In genomic region chr18:54112356-54112755, GRCh38 we compare ENCODE assay signal across 17 cellular contexts.
A peak's percentile ranks its signal among the peaks of the same experiment; 100 is the strongest.
DNase-seq lines count a peak whose midpoint lies in the region; ATAC-seq, FAIRE-seq and TF ChIP-seq lines count a peak whose summit lies in the region.
"Had no signal": no experiment of that assay in that cellular context is flagged by ENCODE, and none has a peak within 500 bp of the region (broad histone marks: within the 10 kb centered on the region; RNA-seq: fewer than 3 reads in every experiment).

No MANE protein-coding gene starts in this region.

- peaks cover 2% of the 10 kb centered on the region for H3K9me3 ChIP-seq in keratinocyte (ENCODE audit: control insufficient read depth, low read depth, low read length)
- no peaks in the 10 kb centered on the region for H3K9me3 ChIP-seq in smooth muscle cell (replicated peaks; ENCODE audit: low read depth)
- H3K9me3 ChIP-seq: Peyer's patch had no signal

- dilution Hi-C loops in keratinocyte (cut with MboI; ENCODE audit: extremely low pct_ligation_motif_present, low sequenced_read_pairs), result no loop called here

- no peaks in the 10 kb centered on the region for H3K9me1 ChIP-seq in keratinocyte (ENCODE audit: control insufficient read depth, extremely low read depth, insufficient read depth, low read length)

- H3K9ac ChIP-seq in keratinocyte (ENCODE audit: control insufficient read depth, extremely low read depth, insufficient read depth, low read length) (no peak overlapping the region), smooth muscle cell (ENCODE audit: low read depth) (no peak overlapping the region)

- H3K27ac ChIP-seq in keratinocyte (ENCODE audit: control insufficient read depth, insufficient read depth, low read length), result no peak overlapping the region
- H3K27ac ChIP-seq in smooth muscle cell (ENCODE audit: low read depth), result no peak overlapping the region
- H3K27ac ChIP-seq: Peyer's patch had no signal

- intact Hi-C loops in Right ventricle myocardium inferior (cut with DNase I), result no loop called here

- no peaks in the 10 kb centered on the region for H3K36me3 ChIP-seq in keratinocyte (ENCODE audit: control insufficient read depth in 2 of 2, extremely low read depth in 1 of 2, insufficient read depth in 2 of 2, low read length in 2 of 2)
- no peaks in the 10 kb centered on the region for H3K36me3 ChIP-seq in smooth muscle cell (ENCODE audit: low read depth)
- H3K36me3 ChIP-seq: Peyer's patch had no signal

- H4K20me1 ChIP-seq in keratinocyte (ENCODE audit: control insufficient read depth, extremely low read depth, insufficient read depth, low read length), result no peaks in the 10 kb centered on the region
- H4K20me1 ChIP-seq in smooth muscle cell (ENCODE audit: low read depth), result no peaks in the 10 kb centered on the region

- H2AFZ ChIP-seq in keratinocyte (ENCODE audit: control insufficient read depth, low read length) (no peak overlapping the region), smooth muscle cell (ENCODE audit: low read depth) (no peak overlapping the region)

- no peak for ATAC-seq in Right ventricle myocardium inferior
- ATAC-seq: HepG2 had no signal

- TF ChIP-seq CTCF in keratinocyte (optimal IDR thresholded peaks at IDR 0.05 in 1 of 3, IDR thresholded peaks at IDR 0.05 in 1 of 3, conservative IDR thresholded peaks at IDR 0.05 in 1 of 3; ENCODE audit: extremely low read depth in 1 of 3, insufficient read depth in 2 of 3, low read length in 3 of 3) (no peak), smooth muscle cell (IDR thresholded peaks at IDR 0.05; ENCODE audit: borderline replicate concordance, insufficient read depth, poor library complexity, severe bottlenecking) (no peak)

- H3K27me3 ChIP-seq in keratinocyte (ENCODE audit: control insufficient read depth, extremely low read depth, insufficient read depth, low read length), result no peaks in the 10 kb centered on the region
- no peaks in the 10 kb centered on the region for H3K27me3 ChIP-seq in smooth muscle cell (ENCODE audit: low read depth)
- H3K27me3 ChIP-seq: Peyer's patch had no signal

- no peak overlapping the region for H3K4me2 ChIP-seq in keratinocyte (ENCODE audit: control insufficient read depth, extremely low read depth, insufficient read depth, low read depth, low read length)
- no peak overlapping the region for H3K4me2 ChIP-seq in smooth muscle cell

- FAIRE-seq in keratinocyte (lab: Jason Lieb, UNC), result peak; percentile 32
- FAIRE-seq: HepG2 had no signal

- H3K79me2 ChIP-seq in keratinocyte (ENCODE audit: control insufficient read depth, insufficient read depth, low read length) (no peaks in the 10 kb centered on the region), smooth muscle cell (ENCODE audit: low read depth) (no peaks in the 10 kb centered on the region)

- H3F3A ChIP-seq in smooth muscle cell (ENCODE audit: low read depth), result no peaks in the 10 kb centered on the region

- H3K4me3 ChIP-seq in keratinocyte (ENCODE audit: control insufficient read depth in 2 of 3, extremely low read depth in 1 of 3, insufficient read depth in 2 of 3, low read depth in 1 of 3, low read length in 3 of 3) (no peak overlapping the region), smooth muscle cell (no peak overlapping the region)
- H3K4me3 ChIP-seq: Peyer's patch had no signal

- DNase-seq in EL (peak; percentile 18), NCI-H446 treated with DMSO at 0.1 percent for 48 hours (lab: John Stamatoyannopoulos, UW) (peak; percentile 18), dedifferentiated amniotic fluid mesenchymal stem cell (ENCODE audit: extremely low spot score) (peak; percentile 54), keratinocyte (ENCODE audit: low read depth, low spot score) (no peak), Right ventricle myocardium inferior (ENCODE audit: missing footprints) (no peak), smooth muscle cell (lab: John Stamatoyannopoulos, UW; ENCODE audit: unreplicated experiment) (no peak), NCI-H1417 (lab: John Stamatoyannopoulos, UW) (no peak)
- DNase-seq: CD4-positive, alpha-beta T cell; DMS53; GOT3; KG1; NCI-H1436 treated with DMSO at 0.1 percent for 48 hours; NCI-H2029 treated with DMSO at 0.1 percent for 48 hours; NCI-H2171 treated with DMSO at 0.1 percent for 48 hours; Peyer's patch; SHP77 had no signal

- H3K4me1 ChIP-seq in keratinocyte (ENCODE audit: control insufficient read depth, extremely low read depth, insufficient read depth, low read length), result peaks cover 20% of the 10 kb centered on the region
- H3K4me1 ChIP-seq in smooth muscle cell (ENCODE audit: low read depth), result peaks cover 15% of the 10 kb centered on the region
- H3K4me1 ChIP-seq: Peyer's patch had no signal

- 92% methylated on average over 1 of the region's 1 CpG for WGBS in smooth muscle cell (ENCODE audit: low lambda C conversion rate)

Comparison
In these comparisons a context has a peak if more than half of its experiments do, and no peak if none do; other contexts are left out.
1. DNase-seq: peak in EL (single experiment), NCI-H446 treated with DMSO at 0.1 percent for 48 hours (single experiment) and dedifferentiated amniotic fluid mesenchymal stem cell (single experiment); none in keratinocyte (single experiment), Right ventricle myocardium inferior (single experiment), smooth muscle cell (single experiment) and NCI-H1417 (0 of 3).